ENCODE assay signal across 1 cellular context in the genomic region with DNA sequence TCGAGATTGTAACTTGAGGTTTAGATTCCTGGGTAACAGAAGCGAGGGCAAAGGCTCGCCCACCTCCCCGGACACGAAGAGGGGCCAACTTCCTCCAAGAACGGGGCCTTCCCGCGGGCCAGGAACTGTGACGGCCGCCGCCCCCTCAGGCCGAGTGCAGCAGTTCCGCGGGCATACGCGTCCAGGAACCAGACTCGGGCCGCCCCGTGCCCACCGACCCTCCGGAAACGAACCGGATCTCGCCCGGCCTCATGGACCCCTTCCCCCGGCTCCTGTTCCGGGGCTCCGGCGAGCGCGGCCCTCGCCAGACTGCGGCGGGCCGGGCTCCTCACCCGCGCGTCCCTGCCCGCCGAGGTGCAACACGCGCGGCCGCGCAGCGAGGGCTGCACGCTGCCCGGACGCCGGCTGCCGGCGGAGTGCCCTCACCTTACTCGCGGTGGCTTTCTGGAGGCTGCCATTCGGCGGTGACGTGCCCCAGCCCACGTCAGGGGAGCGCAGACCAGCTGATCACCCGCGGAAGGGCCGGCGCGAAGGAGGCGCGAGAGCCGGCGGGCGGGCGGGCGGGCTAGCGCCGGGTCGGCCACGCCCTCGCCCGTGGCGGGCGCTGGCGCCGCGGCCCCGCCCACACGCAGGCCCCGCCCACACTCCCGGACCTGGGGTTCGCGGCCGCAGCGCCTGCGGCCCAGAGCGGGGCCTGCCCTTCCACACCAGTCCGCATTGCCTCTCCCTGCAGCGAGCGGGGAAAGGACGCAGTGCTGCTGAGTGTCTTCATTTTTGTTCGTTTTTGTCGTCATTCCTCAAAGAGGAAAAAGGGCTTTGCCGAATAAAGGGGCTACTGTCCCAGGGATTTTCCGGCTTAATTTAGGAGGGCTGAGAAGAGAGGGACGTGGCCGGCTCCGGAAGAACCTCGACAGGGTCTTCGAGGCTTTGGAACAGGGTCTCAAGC.
TF ChIP-seq lines count a peak whose summit lies in the region.

A gene (minus strand): TSS at position 536 of the 946 bp plus-strand sequence. CDS start 78 bp downstream, at position 458.

TF ChIP-seq in HepG2, 621 proteins besides CTCF, POLR2A, EP300 and RAD21 (continued from another document and continues in another):
- TF ChIP-seq, protein P1, sequence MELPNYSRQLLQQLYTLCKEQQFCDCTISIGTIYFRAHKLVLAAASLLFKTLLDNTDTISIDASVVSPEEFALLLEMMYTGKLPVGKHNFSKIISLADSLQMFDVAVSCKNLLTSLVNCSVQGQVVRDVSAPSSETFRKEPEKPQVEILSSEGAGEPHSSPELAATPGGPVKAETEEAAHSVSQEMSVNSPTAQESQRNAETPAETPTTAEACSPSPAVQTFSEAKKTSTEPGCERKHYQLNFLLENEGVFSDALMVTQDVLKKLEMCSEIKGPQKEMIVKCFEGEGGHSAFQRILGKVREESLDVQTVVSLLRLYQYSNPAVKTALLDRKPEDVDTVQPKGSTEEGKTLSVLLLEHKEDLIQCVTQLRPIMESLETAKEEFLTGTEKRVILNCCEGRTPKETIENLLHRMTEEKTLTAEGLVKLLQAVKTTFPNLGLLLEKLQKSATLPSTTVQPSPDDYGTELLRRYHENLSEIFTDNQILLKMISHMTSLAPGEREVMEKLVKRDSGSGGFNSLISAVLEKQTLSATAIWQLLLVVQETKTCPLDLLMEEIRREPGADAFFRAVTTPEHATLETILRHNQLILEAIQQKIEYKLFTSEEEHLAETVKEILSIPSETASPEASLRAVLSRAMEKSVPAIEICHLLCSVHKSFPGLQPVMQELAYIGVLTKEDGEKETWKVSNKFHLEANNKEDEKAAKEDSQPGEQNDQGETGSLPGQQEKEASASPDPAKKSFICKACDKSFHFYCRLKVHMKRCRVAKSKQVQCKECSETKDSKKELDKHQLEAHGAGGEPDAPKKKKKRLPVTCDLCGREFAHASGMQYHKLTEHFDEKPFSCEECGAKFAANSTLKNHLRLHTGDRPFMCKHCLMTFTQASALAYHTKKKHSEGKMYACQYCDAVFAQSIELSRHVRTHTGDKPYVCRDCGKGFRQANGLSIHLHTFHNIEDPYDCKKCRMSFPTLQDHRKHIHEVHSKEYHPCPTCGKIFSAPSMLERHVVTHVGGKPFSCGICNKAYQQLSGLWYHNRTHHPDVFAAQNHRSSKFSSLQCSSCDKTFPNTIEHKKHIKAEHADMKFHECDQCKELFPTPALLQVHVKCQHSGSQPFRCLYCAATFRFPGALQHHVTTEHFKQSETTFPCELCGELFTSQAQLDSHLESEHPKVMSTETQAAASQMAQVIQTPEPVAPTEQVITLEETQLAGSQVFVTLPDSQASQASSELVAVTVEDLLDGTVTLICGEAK (IDR thresholded peaks at IDR 0.05): no peak
- TF ChIP-seq, protein P1 (CRISPR knock-in tag; IDR thresholded peaks at IDR 0.05): no peak; the same call in 1 of the 2 replicates
- TF ChIP-seq RELA (CRISPR knock-in tag; IDR thresholded peaks at IDR 0.05): no peak
- TF ChIP-seq, protein P2, sequence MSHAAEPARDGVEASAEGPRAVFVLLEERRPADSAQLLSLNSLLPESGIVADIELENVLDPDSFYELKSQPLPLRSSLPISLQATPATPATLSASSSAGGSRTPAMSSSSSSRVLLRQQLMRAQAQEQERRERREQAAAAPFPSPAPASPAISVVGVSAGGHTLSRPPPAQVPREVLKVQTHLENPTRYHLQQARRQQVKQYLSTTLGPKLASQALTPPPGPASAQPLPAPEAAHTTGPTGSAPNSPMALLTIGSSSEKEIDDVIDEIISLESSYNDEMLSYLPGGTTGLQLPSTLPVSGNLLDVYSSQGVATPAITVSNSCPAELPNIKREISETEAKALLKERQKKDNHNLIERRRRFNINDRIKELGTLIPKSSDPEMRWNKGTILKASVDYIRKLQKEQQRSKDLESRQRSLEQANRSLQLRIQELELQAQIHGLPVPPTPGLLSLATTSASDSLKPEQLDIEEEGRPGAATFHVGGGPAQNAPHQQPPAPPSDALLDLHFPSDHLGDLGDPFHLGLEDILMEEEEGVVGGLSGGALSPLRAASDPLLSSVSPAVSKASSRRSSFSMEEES (CRISPR knock-in tag; IDR thresholded peaks at IDR 0.05): no peak
- TF ChIP-seq, protein P3, sequence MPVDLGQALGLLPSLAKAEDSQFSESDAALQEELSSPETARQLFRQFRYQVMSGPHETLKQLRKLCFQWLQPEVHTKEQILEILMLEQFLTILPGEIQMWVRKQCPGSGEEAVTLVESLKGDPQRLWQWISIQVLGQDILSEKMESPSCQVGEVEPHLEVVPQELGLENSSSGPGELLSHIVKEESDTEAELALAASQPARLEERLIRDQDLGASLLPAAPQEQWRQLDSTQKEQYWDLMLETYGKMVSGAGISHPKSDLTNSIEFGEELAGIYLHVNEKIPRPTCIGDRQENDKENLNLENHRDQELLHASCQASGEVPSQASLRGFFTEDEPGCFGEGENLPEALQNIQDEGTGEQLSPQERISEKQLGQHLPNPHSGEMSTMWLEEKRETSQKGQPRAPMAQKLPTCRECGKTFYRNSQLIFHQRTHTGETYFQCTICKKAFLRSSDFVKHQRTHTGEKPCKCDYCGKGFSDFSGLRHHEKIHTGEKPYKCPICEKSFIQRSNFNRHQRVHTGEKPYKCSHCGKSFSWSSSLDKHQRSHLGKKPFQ (CRISPR knock-in tag; IDR thresholded peaks at IDR 0.05; ENCODE audit: insufficient replicate concordance): peak; percentile 20
- no peak for TF ChIP-seq ZNF496 (CRISPR knock-in tag; IDR thresholded peaks at IDR 0.05; ENCODE audit: insufficient replicate concordance)
- TF ChIP-seq ZNF782 (CRISPR knock-in tag; IDR thresholded peaks at IDR 0.05; ENCODE audit: borderline replicate concordance): no peak
- TF ChIP-seq, protein P4, sequence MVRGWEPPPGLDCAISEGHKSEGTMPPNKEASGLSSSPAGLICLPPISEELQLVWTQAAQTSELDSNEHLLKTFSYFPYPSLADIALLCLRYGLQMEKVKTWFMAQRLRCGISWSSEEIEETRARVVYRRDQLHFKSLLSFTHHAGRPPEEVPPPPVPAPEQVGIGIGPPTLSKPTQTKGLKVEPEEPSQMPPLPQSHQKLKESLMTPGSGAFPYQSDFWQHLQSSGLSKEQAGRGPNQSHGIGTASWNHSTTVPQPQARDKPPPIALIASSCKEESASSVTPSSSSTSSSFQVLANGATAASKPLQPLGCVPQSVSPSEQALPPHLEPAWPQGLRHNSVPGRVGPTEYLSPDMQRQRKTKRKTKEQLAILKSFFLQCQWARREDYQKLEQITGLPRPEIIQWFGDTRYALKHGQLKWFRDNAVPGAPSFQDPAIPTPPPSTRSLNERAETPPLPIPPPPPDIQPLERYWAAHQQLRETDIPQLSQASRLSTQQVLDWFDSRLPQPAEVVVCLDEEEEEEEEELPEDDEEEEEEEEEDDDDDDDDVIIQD (CRISPR knock-in tag; IDR thresholded peaks at IDR 0.05; ENCODE audit: low read depth): no peak
- TF ChIP-seq ZNF256 (CRISPR knock-in tag; conservative IDR thresholded peaks at IDR 0.05): no peak
- TF ChIP-seq MYC (CRISPR knock-in tag; IDR thresholded peaks at IDR 0.05; ENCODE audit: borderline replicate concordance): peak; percentile 71; the same call in 1 of the 2 replicates
- TF ChIP-seq SP4 (CRISPR knock-in tag; IDR thresholded peaks at IDR 0.05): peak; percentile 83
- TF ChIP-seq, protein P5, sequence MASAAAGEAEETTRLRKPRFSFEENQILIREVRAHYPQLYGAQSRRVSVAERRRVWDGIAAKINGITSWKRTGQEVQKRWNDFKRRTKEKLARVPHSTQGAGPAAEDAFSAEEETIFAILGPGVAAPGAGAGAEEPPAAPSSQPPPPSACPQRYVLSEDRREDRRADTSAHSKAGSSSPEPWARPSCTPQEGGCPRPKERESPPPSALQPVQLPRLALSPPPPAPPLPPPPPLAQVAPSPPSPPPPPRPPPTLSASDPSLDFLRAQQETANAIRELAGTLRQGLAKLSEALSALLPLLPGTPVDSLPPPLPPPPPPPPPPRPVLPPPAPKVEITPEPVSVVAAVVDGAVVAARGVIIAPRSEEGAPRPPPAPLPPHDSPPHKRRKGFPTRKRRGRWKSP (CRISPR knock-in tag; IDR thresholded peaks at IDR 0.05): no peak
- no peak for TF ChIP-seq HOXD1 (CRISPR knock-in tag; IDR thresholded peaks at IDR 0.05)
- no peak for TF ChIP-seq KLF9 (CRISPR knock-in tag; IDR thresholded peaks at IDR 0.05; ENCODE audit: low read depth)
- no peak for TF ChIP-seq FOXA1 (IDR thresholded peaks at IDR 0.05)
- no peak for TF ChIP-seq FOXA1 (CRISPR knock-in tag; IDR thresholded peaks at IDR 0.05)
- TF ChIP-seq, protein P6, sequence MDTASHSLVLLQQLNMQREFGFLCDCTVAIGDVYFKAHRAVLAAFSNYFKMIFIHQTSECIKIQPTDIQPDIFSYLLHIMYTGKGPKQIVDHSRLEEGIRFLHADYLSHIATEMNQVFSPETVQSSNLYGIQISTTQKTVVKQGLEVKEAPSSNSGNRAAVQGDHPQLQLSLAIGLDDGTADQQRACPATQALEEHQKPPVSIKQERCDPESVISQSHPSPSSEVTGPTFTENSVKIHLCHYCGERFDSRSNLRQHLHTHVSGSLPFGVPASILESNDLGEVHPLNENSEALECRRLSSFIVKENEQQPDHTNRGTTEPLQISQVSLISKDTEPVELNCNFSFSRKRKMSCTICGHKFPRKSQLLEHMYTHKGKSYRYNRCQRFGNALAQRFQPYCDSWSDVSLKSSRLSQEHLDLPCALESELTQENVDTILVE (CRISPR knock-in tag; IDR thresholded peaks at IDR 0.05): no peak
- 0 out of 2 replicates have a peak, but pooled peaks have one; percentile 24 for TF ChIP-seq FOXO1 (CRISPR knock-in tag; IDR thresholded peaks at IDR 0.05)
- TF ChIP-seq ZNF792 (CRISPR knock-in tag; IDR thresholded peaks at IDR 0.05): no peak
- no peak for TF ChIP-seq PHF21A (CRISPR knock-in tag; IDR thresholded peaks at IDR 0.05)
- TF ChIP-seq YEATS4 (CRISPR knock-in tag; IDR thresholded peaks at IDR 0.05; ENCODE audit: borderline replicate concordance): peak; percentile 50; the same call in 1 of the 2 replicates
- TF ChIP-seq SRF (IDR thresholded peaks at IDR 0.05; ENCODE audit: low read depth, low read length): no peak
- TF ChIP-seq ZNF382 (CRISPR knock-in tag; IDR thresholded peaks at IDR 0.05; ENCODE audit: borderline replicate concordance): no peak
- TF ChIP-seq, protein P7, sequence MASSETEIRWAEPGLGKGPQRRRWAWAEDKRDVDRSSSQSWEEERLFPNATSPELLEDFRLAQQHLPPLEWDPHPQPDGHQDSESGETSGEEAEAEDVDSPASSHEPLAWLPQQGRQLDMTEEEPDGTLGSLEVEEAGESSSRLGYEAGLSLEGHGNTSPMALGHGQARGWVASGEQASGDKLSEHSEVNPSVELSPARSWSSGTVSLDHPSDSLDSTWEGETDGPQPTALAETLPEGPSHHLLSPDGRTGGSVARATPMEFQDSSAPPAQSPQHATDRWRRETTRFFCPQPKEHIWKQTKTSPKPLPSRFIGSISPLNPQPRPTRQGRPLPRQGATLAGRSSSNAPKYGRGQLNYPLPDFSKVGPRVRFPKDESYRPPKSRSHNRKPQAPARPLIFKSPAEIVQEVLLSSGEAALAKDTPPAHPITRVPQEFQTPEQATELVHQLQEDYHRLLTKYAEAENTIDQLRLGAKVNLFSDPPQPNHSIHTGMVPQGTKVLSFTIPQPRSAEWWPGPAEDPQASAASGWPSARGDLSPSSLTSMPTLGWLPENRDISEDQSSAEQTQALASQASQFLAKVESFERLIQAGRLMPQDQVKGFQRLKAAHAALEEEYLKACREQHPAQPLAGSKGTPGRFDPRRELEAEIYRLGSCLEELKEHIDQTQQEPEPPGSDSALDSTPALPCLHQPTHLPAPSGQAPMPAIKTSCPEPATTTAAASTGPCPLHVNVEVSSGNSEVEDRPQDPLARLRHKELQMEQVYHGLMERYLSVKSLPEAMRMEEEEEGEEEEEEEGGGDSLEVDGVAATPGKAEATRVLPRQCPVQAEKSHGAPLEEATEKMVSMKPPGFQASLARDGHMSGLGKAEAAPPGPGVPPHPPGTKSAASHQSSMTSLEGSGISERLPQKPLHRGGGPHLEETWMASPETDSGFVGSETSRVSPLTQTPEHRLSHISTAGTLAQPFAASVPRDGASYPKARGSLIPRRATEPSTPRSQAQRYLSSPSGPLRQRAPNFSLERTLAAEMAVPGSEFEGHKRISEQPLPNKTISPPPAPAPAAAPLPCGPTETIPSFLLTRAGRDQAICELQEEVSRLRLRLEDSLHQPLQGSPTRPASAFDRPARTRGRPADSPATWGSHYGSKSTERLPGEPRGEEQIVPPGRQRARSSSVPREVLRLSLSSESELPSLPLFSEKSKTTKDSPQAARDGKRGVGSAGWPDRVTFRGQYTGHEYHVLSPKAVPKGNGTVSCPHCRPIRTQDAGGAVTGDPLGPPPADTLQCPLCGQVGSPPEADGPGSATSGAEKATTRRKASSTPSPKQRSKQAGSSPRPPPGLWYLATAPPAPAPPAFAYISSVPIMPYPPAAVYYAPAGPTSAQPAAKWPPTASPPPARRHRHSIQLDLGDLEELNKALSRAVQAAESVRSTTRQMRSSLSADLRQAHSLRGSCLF (CRISPR knock-in tag; IDR thresholded peaks at IDR 0.05; ENCODE audit: borderline replicate concordance): 0 out of 2 replicates have a peak, but pooled peaks have one; percentile 46
- TF ChIP-seq, protein P8, sequence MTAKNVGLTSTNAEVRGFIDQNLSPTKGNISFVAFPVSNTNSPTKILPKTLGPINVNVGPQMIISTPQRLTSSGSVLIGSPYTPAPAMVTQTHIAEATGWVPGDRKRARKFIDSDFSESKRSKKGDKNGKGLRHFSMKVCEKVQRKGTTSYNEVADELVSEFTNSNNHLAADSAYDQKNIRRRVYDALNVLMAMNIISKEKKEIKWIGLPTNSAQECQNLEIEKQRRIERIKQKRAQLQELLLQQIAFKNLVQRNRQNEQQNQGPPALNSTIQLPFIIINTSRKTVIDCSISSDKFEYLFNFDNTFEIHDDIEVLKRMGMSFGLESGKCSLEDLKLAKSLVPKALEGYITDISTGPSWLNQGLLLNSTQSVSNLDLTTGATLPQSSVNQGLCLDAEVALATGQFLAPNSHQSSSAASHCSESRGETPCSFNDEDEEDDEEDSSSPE (CRISPR knock-in tag; IDR thresholded peaks at IDR 0.05): peak; percentile 66; the same call in 1 of the 2 replicates
- no peak for TF ChIP-seq SMAD9 (CRISPR knock-in tag; IDR thresholded peaks at IDR 0.05)
- no peak; the same call in 1 of the 2 replicates for TF ChIP-seq ZNF274 (CRISPR knock-in tag; IDR thresholded peaks at IDR 0.05)
